ENCODE assay signal across 9 cellular contexts in the genomic region with DNA sequence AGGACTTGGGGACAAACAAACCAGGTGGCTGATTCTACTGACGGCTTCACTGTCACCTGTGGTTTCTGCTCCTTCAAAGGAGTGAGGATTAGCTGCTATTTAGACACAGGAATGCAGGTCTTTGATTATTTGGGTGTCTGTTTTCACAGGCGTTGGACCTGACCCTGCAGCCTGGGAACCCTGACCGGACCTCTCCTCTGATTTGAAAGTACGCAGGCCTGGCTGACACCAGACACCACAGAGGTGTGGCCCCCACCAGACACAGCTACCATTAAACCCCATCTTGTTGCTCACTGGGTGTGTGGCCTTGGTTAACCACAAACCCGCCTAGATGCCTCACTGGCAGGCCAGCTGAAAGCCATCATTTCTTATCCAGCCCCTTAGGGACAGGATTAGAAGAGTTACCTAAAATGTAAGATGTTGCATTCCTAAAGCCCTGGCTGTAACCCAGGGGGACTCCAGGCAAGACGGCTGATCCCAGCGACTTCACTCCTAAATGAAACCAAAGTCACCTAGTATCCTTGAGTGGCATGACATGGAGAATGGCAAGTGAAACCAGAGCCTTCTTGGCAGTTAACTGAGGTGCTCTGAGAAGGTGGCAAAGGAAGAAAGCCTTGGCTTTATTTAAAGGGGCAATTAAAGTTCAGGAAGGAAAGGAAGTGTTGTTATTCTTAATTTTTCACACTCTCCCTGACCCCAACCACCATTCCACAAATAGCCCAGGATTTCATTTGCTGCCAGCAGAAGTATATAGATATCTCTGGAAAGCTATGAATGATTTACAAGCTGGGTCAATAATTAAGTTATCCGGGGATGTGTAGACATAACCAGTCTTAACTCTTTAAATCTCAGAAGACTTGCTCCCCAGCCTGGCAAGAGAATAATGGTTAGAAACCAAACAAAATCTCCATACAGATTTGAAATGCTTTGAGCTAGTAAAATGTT.
DNase-seq lines count a peak whose midpoint lies in the region; ATAC-seq, FAIRE-seq and TF ChIP-seq lines count a peak whose summit lies in the region.
"Had no signal": no experiment of that assay in that cellular context is flagged by ENCODE, and none has a peak within 500 bp of the region (broad histone marks: within the 10 kb centered on the region; RNA-seq: fewer than 3 reads in every experiment).

No MANE protein-coding gene starts in this region.

- no peak overlapping the region for H3K4me3 ChIP-seq in GM12878

- no peak for TF ChIP-seq CTCF in GM12878 (IDR thresholded peaks at IDR 0.05 in 2 of 3, conservative IDR thresholded peaks at IDR 0.05 in 1 of 3; ENCODE audit: control insufficient read depth in 2 of 3, extremely low read depth in 1 of 3, insufficient read depth in 1 of 3, low read depth in 3 of 3, low read length in 3 of 3)
- no peak for TF ChIP-seq CTCF in progenitor cell of endocrine pancreas (IDR thresholded peaks at IDR 0.05; ENCODE audit: unreplicated experiment)

- H3K27ac ChIP-seq in GM12878 (ENCODE audit: control insufficient read depth, insufficient read depth) = no peak overlapping the region

- TF ChIP-seq POLR2A in GM12878 (IDR thresholded peaks at IDR 0.05; ENCODE audit: low read depth, low read length) = no peak

- no peak for TF ChIP-seq RAD21 in GM12878 (IDR thresholded peaks at IDR 0.05; ENCODE audit: insufficient read depth, low read depth, low read length)

- peak; percentile 38 for FAIRE-seq in GM12878 (lab: Jason Lieb, UNC)

- 20% methylated on average over 8 of the region's 8 CpGs for WGBS in GM12878 (ENCODE audit: insufficient coverage, insufficient replicate concordance, low lambda C conversion rate, missing lambda C conversion rate)

- DNase-seq in GM19238 (ENCODE audit: insufficient read length, low spot score) (peak; percentile 19), GM12878 (ENCODE audit: low read depth, low spot score) (peak; percentile 25), progenitor cell of endocrine pancreas (ENCODE audit: low spot score, unreplicated experiment) (no peak), GM03348 (ENCODE audit: low spot score) (no peak), COR-L47 (lab: John Stamatoyannopoulos, UW) (no peak), CD1c-positive myeloid dendritic cell (ENCODE audit: extremely low spot score) (no peak)
- no peak for DNase-seq in stimulated activated CD4-positive, alpha-beta T cell treated with anti-CD3 and anti-CD28 coated beads, Interleukin-2, amount 100 ng/mL, for 48 hours
- DNase-seq: naive B cell had no signal

- peak overlapping the region; percentile 21; the same call in 1 of the 2 replicates for H2AFZ ChIP-seq in GM12878 (ENCODE audit: control insufficient read depth, low read depth, low read length)

- SMC1A ChIA-PET in GM12878 (lab: Charles Lee; ENCODE audit: uncharacterized antibody, unreplicated experiment) = interaction anchor here (2.0 kb wide), 1 partner anchor 88 kb away, joined by 4 read pairs; no protein-coding TSS in a partner anchor

- RAD21 ChIA-PET in GM12878 (lab: Charles Lee; ENCODE audit: unreplicated experiment) = no interaction called here

- no peaks in the 10 kb centered on the region for H3K9me3 ChIP-seq in GM12878 (replicated peaks; ENCODE audit: control insufficient read depth, insufficient read depth, low read length)

- H3K36me3 ChIP-seq in GM12878 (ENCODE audit: control insufficient read depth in 2 of 2, insufficient read depth in 2 of 2, low read length in 1 of 2) = no peaks in the 10 kb centered on the region

- H3K4me3 Mint-ChIP-seq in progenitor cell of endocrine pancreas (ENCODE audit: low read depth) = peak overlapping the region; percentile 15

- H3K4me1 ChIP-seq in GM12878 (ENCODE audit: control insufficient read depth, insufficient read depth, low read length) = peaks cover 6% of the 10 kb centered on the region; the same call in 1 of the 2 replicates

- CTCF ChIA-PET in GM12878 (lab: Yijun Ruan, JAX) = interaction anchor here (0.5 to 1.5 kb wide), 2 partner anchors 84 to 190 kb away, joined by 4 read pairs; no protein-coding TSS in a partner anchor

- 0 out of 2 replicates have a peak overlapping the region, but pooled peaks have one; percentile 22 for H3K4me2 ChIP-seq in GM12878 (ENCODE audit: control insufficient read depth, insufficient read depth)

- no peaks in the 10 kb centered on the region for H4K20me1 ChIP-seq in GM12878 (ENCODE audit: control insufficient read depth, insufficient read depth)

- H3K79me2 ChIP-seq in GM12878 (ENCODE audit: control insufficient read depth, insufficient read depth, low read length) = no peaks in the 10 kb centered on the region

- H3K27ac Mint-ChIP-seq in progenitor cell of endocrine pancreas = peak overlapping the region; percentile 96

- no peaks in the 10 kb centered on the region for H3K27me3 Mint-ChIP-seq in progenitor cell of endocrine pancreas
- H3K27me3 Mint-ChIP-seq: naive B cell had no signal

- H3K9me3 Mint-ChIP-seq in progenitor cell of endocrine pancreas (ENCODE audit: low read depth) = no peaks in the 10 kb centered on the region
- H3K9me3 Mint-ChIP-seq: naive B cell had no signal

- in situ Hi-C loops in GM12878 (cut with MboI) = no loop called here

- ATAC-seq in HG03432 (IDR thresholded peaks at IDR 0.05; ENCODE audit: unreplicated experiment) (peak; percentile 96), GM12878 (peak; percentile 93)

- no peaks in the 10 kb centered on the region for H3K27me3 ChIP-seq in GM12878 (replicated peaks in 1 of 2; ENCODE audit: control insufficient read depth in 2 of 2, insufficient read depth in 2 of 2, low read length in 1 of 2)

- no peaks in the 10 kb centered on the region for H3K36me3 Mint-ChIP-seq in progenitor cell of endocrine pancreas (ENCODE audit: insufficient read depth)
- H3K36me3 Mint-ChIP-seq: naive B cell had no signal

- H3K4me1 Mint-ChIP-seq in progenitor cell of endocrine pancreas (ENCODE audit: low read depth) = peaks cover 64% of the 10 kb centered on the region

- BruUV-seq in GM12878 (replicated peaks; lab: Mats Ljungman, UMichigan) = no TSS peak

- intact Hi-C loops in GM12878 (cut with micrococcal nuclease; ENCODE audit: unreplicated experiment) = no loop called here

- POLR2A ChIA-PET in GM12878 (lab: Charles Lee) = no interaction called here

- no peak for TF ChIP-seq EP300 in GM12878 (IDR thresholded peaks at IDR 0.05; ENCODE audit: borderline replicate concordance in 1 of 2, control insufficient read depth in 1 of 2, low read depth in 2 of 2, low read length in 2 of 2)

- no peak overlapping the region for H3K9ac ChIP-seq in GM12878 (ENCODE audit: control insufficient read depth, insufficient read depth, low read length)

TF ChIP-seq in GM12878, 131 proteins besides CTCF, POLR2A, EP300 and RAD21 (continues in another document):
- TF ChIP-seq IKZF2 (IDR thresholded peaks at IDR 0.05) (no peak), MYC (IDR thresholded peaks at IDR 0.05; ENCODE audit: insufficient read depth, insufficient read length, insufficient replicate concordance, low read length, severe bottlenecking) (no peak), HDAC6 (IDR thresholded peaks at IDR 0.05; ENCODE audit: unreplicated experiment) (no peak), MTA3 (IDR thresholded peaks at IDR 0.05; ENCODE audit: borderline replicate concordance, low read length) (no peak), TBL1XR1 (IDR thresholded peaks at IDR 0.05; ENCODE audit: low read depth, low read length) (no peak), BMI1 (IDR thresholded peaks at IDR 0.05; ENCODE audit: borderline replicate concordance) (no peak), TCF3 (IDR thresholded peaks at IDR 0.05; ENCODE audit: borderline replicate concordance, insufficient read depth, low read depth, low read length) (peak; percentile 74; the same call in 1 of the 2 replicates), ESRRA (IDR thresholded peaks at IDR 0.05; ENCODE audit: low read length) (no peak)
- TF ChIP-seq, protein P1, sequence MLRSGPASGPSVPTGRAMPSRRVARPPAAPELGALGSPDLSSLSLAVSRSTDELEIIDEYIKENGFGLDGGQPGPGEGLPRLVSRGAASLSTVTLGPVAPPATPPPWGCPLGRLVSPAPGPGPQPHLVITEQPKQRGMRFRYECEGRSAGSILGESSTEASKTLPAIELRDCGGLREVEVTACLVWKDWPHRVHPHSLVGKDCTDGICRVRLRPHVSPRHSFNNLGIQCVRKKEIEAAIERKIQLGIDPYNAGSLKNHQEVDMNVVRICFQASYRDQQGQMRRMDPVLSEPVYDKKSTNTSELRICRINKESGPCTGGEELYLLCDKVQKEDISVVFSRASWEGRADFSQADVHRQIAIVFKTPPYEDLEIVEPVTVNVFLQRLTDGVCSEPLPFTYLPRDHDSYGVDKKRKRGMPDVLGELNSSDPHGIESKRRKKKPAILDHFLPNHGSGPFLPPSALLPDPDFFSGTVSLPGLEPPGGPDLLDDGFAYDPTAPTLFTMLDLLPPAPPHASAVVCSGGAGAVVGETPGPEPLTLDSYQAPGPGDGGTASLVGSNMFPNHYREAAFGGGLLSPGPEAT (IDR thresholded peaks at IDR 0.05; ENCODE audit: low read depth) = no peak
- TF ChIP-seq, protein P2, sequence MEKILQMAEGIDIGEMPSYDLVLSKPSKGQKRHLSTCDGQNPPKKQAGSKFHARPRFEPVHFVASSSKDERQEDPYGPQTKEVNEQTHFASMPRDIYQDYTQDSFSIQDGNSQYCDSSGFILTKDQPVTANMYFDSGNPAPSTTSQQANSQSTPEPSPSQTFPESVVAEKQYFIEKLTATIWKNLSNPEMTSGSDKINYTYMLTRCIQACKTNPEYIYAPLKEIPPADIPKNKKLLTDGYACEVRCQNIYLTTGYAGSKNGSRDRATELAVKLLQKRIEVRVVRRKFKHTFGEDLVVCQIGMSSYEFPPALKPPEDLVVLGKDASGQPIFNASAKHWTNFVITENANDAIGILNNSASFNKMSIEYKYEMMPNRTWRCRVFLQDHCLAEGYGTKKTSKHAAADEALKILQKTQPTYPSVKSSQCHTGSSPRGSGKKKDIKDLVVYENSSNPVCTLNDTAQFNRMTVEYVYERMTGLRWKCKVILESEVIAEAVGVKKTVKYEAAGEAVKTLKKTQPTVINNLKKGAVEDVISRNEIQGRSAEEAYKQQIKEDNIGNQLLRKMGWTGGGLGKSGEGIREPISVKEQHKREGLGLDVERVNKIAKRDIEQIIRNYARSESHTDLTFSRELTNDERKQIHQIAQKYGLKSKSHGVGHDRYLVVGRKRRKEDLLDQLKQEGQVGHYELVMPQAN (conservative IDR thresholded peaks at IDR 0.05) = no peak
- TF ChIP-seq, protein P3, sequence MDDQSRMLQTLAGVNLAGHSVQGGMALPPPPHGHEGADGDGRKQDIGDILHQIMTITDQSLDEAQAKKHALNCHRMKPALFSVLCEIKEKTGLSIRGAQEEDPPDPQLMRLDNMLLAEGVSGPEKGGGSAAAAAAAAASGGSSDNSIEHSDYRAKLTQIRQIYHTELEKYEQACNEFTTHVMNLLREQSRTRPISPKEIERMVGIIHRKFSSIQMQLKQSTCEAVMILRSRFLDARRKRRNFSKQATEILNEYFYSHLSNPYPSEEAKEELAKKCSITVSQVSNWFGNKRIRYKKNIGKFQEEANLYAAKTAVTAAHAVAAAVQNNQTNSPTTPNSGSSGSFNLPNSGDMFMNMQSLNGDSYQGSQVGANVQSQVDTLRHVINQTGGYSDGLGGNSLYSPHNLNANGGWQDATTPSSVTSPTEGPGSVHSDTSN (IDR thresholded peaks at IDR 0.05; ENCODE audit: insufficient replicate concordance, low read depth, low read length) = no peak

Comparison
In these comparisons a context has a peak if more than half of its experiments do, and no peak if none do; other contexts are left out.
1. DNase-seq: peak in GM19238 (single experiment) and GM12878 (single experiment); none in progenitor cell of endocrine pancreas (single experiment), stimulated activated CD4-positive, alpha-beta T cell treated with anti-CD3 and anti-CD28 coated beads, Interleukin-2, amount 100 ng/mL, for 48 hours (0 of 2), GM03348 (single experiment), COR-L47 (single experiment) and CD1c-positive myeloid dendritic cell (single experiment).